In the genomic region with DNA sequence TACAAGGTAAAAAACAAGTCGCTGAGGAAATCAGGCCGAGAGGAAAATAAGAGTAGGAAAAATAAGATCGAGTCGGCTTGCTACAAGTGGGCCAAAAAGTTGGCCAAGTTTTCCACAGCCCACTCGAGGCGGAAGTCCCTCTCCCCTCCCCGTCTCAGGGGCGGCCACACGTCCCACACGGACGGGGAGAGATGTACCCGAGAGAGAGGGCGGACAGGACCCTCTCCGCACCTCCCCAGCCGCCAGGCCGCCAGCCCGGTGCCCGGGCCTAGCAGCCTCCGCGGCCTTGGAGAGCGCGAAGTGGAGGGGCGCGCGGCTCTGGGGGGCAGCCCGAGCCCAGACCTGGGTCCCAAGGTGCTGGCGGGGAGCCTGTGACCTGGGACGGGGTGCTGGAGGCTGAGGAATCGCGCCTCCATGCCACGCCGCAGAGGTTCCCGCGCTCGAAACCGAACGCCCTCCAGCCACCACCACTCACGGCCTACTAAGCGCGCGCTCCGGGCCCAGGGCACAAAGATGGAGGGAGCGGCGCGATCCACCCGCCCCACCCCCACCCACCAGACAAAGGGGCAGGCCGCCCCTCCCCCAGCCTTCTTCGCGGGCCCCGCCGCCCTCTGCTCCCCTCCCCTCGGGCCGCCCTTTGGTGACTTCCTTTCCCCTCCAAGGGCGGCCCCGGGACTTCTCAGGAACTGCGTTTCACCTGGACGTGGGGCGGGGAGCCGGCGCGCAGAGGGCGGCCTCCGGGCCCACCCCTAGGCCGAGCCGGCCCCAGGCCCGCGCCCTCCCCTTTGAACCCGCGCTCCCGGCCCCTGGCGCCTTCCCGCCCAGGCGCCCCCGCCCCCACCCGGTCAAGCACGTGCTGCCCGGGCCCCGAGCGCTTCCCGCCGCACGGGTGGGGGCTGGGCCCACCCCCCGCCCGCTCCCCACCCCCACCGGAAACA, we compare ENCODE assay signal across 8 cellular contexts. TPM values are rescaled to one million over a fixed set of nuclear protein-coding genes. Genes with fewer than 3 reads are reported as not detected.
DNase-seq lines count a peak whose midpoint lies in the region; ATAC-seq lines count a peak whose summit lies in the region.

No MANE protein-coding gene starts in this region.

- no peaks in the 10 kb centered on the region for H3K9me3 ChIP-seq in KOPT-K1 (ENCODE audit: insufficient read depth, low read length, poor library complexity, severe bottlenecking)

- no peak for ATAC-seq in HG03108 (IDR thresholded peaks at IDR 0.05; ENCODE audit: unreplicated experiment)

- peaks cover 7% of the 10 kb centered on the region for H3K36me3 ChIP-seq in KOPT-K1 (ENCODE audit: insufficient read depth, low read length)

- DNase-seq in activated naive CD4-positive, alpha-beta T cell treated with Interleukin-2 at 50 U/mL for 16 hours = peak; percentile 37
- peak; percentile 99 for DNase-seq in islet precursor cell
- peak; percentile 69 for DNase-seq in stimulated activated CD8-positive, alpha-beta memory T cell treated with anti-CD3 and anti-CD28 coated beads, Interleukin-4, amount 100 ng/mL, for 48 hours
- DNase-seq in HT-29 (ENCODE audit: low spot score) = no peak
- no peak for DNase-seq in mucosa of gallbladder (ENCODE audit: low spot score)
- DNase-seq in dedifferentiated amniotic fluid mesenchymal stem cell (ENCODE audit: extremely low spot score) = no peak

- H3K27ac ChIP-seq in KOPT-K1 (ENCODE audit: low read depth, low read length, poor library complexity, severe bottlenecking) = peak overlapping the region; percentile 84

RNA-seq across cellular contexts. Expression of a gene that starts 1.7 kb away (rescaled TPM):
- 1,158 and 1,171 TPM in 2 replicates for total RNA-seq in HT-29 (2014; rRNA removed; shearing (Covaris generic))
- 88.6 TPM for total RNA-seq in mucosa of gallbladder

RNA-seq across cellular contexts. Expression of a gene that starts 13.9 kb away (rescaled TPM):
- total RNA-seq in HT-29 (2014; rRNA removed; shearing (Covaris generic)) = 25.2 and 26.8 TPM in 2 replicates
- 28.9 TPM for total RNA-seq in mucosa of gallbladder

Comparison
In these comparisons a context has a peak if more than half of its experiments do, and no peak if none do; other contexts are left out.
1. DNase-seq: peak in activated naive CD4-positive, alpha-beta T cell treated with Interleukin-2 at 50 U/mL for 16 hours (single experiment), islet precursor cell (single experiment) and stimulated activated CD8-positive, alpha-beta memory T cell treated with anti-CD3 and anti-CD28 coated beads, Interleukin-4, amount 100 ng/mL, for 48 hours (single experiment); none in HT-29 (single experiment), mucosa of gallbladder (single experiment) and dedifferentiated amniotic fluid mesenchymal stem cell (single experiment).
2. RNA of a gene that starts 1.7 kb away (total RNA-seq): 1,158 to 1,171 TPM in HT-29; 88.6 TPM in mucosa of gallbladder (single experiment); every median in the first group is over 10 times any median in the second.